10 cellular contexts compared by ENCODE assay signal in the genomic region with DNA sequence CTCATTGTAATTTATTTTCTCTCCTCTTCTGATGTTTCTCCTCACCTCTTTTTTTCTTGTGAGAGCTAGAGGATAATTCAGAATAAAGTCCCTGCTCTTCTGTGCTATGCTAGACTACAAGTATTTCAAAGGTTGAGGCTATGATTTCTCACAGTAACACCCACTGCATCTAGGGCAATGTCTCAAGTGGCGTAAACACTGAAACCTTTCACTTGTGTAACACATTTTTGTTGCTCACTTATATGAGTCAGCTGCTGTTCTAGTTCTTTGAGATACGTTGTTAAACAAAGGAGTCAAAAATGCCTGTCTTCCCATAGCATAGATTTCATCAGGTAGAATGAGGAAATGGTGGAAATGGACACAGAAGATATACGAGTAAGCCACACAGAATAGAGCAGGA.
DNase-seq lines count a peak whose midpoint lies in the region; ATAC-seq and TF ChIP-seq lines count a peak whose summit lies in the region.
"Had no signal": no experiment of that assay in that cellular context is flagged by ENCODE, and none has a peak within 500 bp of the region (broad histone marks: within the 10 kb centered on the region; RNA-seq: fewer than 3 reads in every experiment).

No MANE protein-coding gene starts in this region.

- H3K4me1 ChIP-seq in PC-3 (ENCODE audit: insufficient read depth, low read length) (peaks cover 25% of the 10 kb centered on the region), psoas muscle (peaks cover 17% of the 10 kb centered on the region)
- peaks cover 0 to 3% of the 10 kb centered on the region in 2 donors for H3K4me1 ChIP-seq in naive thymus-derived CD4-positive, alpha-beta T cell (ENCODE audit: control insufficient read depth in 2 of 2, insufficient read depth in 2 of 2, low read length in 2 of 2)

- no peak overlapping the region for H3K4me3 ChIP-seq in PC-3 (ENCODE audit: low read length)
- H3K4me3 ChIP-seq in naive thymus-derived CD4-positive, alpha-beta T cell (ENCODE audit: low read length) = no peak overlapping the region
- no peak overlapping the region for H3K4me3 ChIP-seq in psoas muscle

- peaks cover 4 to 22% (median 8%) of the 10 kb centered on the region in 7 donors for H3K4me1 Mint-ChIP-seq in naive thymus-derived CD4-positive, alpha-beta T cell

- H2AFZ ChIP-seq in PC-3 (ENCODE audit: low read length) = no peak overlapping the region

- no peak for TF ChIP-seq CTCF in PC-3 (conservative IDR thresholded peaks at IDR 0.05; ENCODE audit: low read depth, low read length)
- no peak for TF ChIP-seq CTCF in psoas muscle (IDR thresholded peaks at IDR 0.05)

- no peaks in the 10 kb centered on the region for H3F3A ChIP-seq in PC-3 (ENCODE audit: low read length, unreplicated experiment)

- H3K9me3 ChIP-seq in PC-3 (ENCODE audit: low read length) (no peaks in the 10 kb centered on the region), psoas muscle (no peaks in the 10 kb centered on the region)
- no peaks in the 10 kb centered on the region for H3K9me3 ChIP-seq in naive thymus-derived CD4-positive, alpha-beta T cell (ENCODE audit: control insufficient read depth in 2 of 3, low read length in 3 of 3)

- WGBS in psoas muscle, 3 donors = 56 to 63% (median 59%) methylated on average over 3 of the region's 3 CpGs

- H4K20me1 ChIP-seq in PC-3 (ENCODE audit: low read length) = no peaks in the 10 kb centered on the region

- H3K27me3 Mint-ChIP-seq in naive thymus-derived CD4-positive, alpha-beta T cell = peaks cover 0 to 41% (median 4%) of the 10 kb centered on the region in 5 donors

- no peak overlapping the region for H3K27ac Mint-ChIP-seq in naive thymus-derived CD4-positive, alpha-beta T cell

- DNase-seq in PC-3 (peak; percentile 55), dedifferentiated amniotic fluid mesenchymal stem cell (ENCODE audit: extremely low spot score) (no peak), DMS153 (lab: John Stamatoyannopoulos, UW) (no peak), psoas muscle (no peak)
- DNase-seq in naive thymus-derived CD4-positive, alpha-beta T cell = no peak
- DNase-seq: aorta, SIG-M5 had no signal

- H3K36me3 ChIP-seq in PC-3 (ENCODE audit: low read depth, low read length) = no peaks in the 10 kb centered on the region
- no peaks in the 10 kb centered on the region for H3K36me3 ChIP-seq in naive thymus-derived CD4-positive, alpha-beta T cell (ENCODE audit: control insufficient read depth in 2 of 3, insufficient read depth in 3 of 3, low read length in 3 of 3)
- no peaks in the 10 kb centered on the region for H3K36me3 ChIP-seq in psoas muscle (ENCODE audit: insufficient read depth in 1 of 2, low read depth in 1 of 2)

- H3K27ac ChIP-seq in PC-3 (ENCODE audit: low read length) (peak overlapping the region; percentile 52), psoas muscle (no peak overlapping the region)
- H3K27ac ChIP-seq in naive thymus-derived CD4-positive, alpha-beta T cell (ENCODE audit: low read depth, low read length) = no peak overlapping the region

- peaks cover 0 to 4% (median 0%) of the 10 kb centered on the region in 5 donors for H3K36me3 Mint-ChIP-seq in naive thymus-derived CD4-positive, alpha-beta T cell

- no peaks in the 10 kb centered on the region for H3K9me2 ChIP-seq in PC-3 (replicated peaks; ENCODE audit: low read length)

- H3K4me2 ChIP-seq in PC-3 (ENCODE audit: low read length) = no peak overlapping the region; the same call in 1 of the 2 replicates

- no peak overlapping the region for H3K9ac ChIP-seq in PC-3 (ENCODE audit: low read length)

- no peak overlapping the region for H3K4me3 Mint-ChIP-seq in naive thymus-derived CD4-positive, alpha-beta T cell

- peak; percentile 69 for ATAC-seq in GM18511 (IDR thresholded peaks at IDR 0.05; ENCODE audit: unreplicated experiment)
- peak; percentile 42 for ATAC-seq in GM21825 (IDR thresholded peaks at IDR 0.05; ENCODE audit: unreplicated experiment)
- ATAC-seq in PC-3 = no peak; the same call in 1 of the 2 replicates
- peak; percentile 40 for ATAC-seq in naive thymus-derived CD4-positive, alpha-beta T cell
- no peak for ATAC-seq in HG03342 (IDR thresholded peaks at IDR 0.05; ENCODE audit: unreplicated experiment)
- ATAC-seq in psoas muscle = no peak

- no peaks in the 10 kb centered on the region for H3K9me3 Mint-ChIP-seq in naive thymus-derived CD4-positive, alpha-beta T cell

- no peaks in the 10 kb centered on the region for H3K79me2 ChIP-seq in PC-3 (ENCODE audit: low read length)

- no TSS peak for BruUV-seq in PC-3 (replicated peaks; lab: Mats Ljungman, UMichigan)

- CTCF ChIA-PET in PC-3 (lab: Charles Lee) = no interaction called here
- CTCF ChIA-PET in naive thymus-derived CD4-positive, alpha-beta T cell (lab: Charles Lee) = interaction anchor here (1.0 kb wide), 1 partner anchor 127 kb away, joined by 3 read pairs; no protein-coding TSS in a partner anchor

- POLR2A ChIA-PET in PC-3 (lab: Charles Lee; ENCODE audit: unreplicated experiment) = no interaction called here
- POLR2A ChIA-PET in naive thymus-derived CD4-positive, alpha-beta T cell (lab: Charles Lee) = no interaction called here

- no peaks in the 10 kb centered on the region for H3K27me3 ChIP-seq in PC-3 (ENCODE audit: low read length)
- no peaks in the 10 kb centered on the region for H3K27me3 ChIP-seq in naive thymus-derived CD4-positive, alpha-beta T cell (ENCODE audit: control insufficient read depth in 2 of 2, insufficient read depth in 2 of 2, low read length in 2 of 2)
- no peaks in the 10 kb centered on the region for H3K27me3 ChIP-seq in psoas muscle (ENCODE audit: insufficient read depth in 3 of 3, low read length in 2 of 3)

- intact Hi-C loops in PC-3 (cut with micrococcal nuclease) (no loop called here), psoas muscle (cut with DNase I) (loop anchor here (10.0 kb wide), 2 partner anchors 267 to 297 kb away; no protein-coding TSS in a partner anchor)
- intact Hi-C loops in naive thymus-derived CD4-positive, alpha-beta T cell (cut with micrococcal nuclease) = no loop called here

Comparison
In these comparisons a context has a peak if more than half of its experiments do, and no peak if none do; other contexts are left out.
1. ATAC-seq: peak in GM18511 (single experiment), GM21825 (single experiment) and naive thymus-derived CD4-positive, alpha-beta T cell (single experiment); none in PC-3 (single experiment), HG03342 (single experiment) and psoas muscle (0 of 4).
2. intact Hi-C loops: an anchor here in psoas muscle (10.0 kb wide); none called in PC-3 and naive thymus-derived CD4-positive, alpha-beta T cell.